Comparison of ENCODE assay signal across 10 cellular contexts in genomic region chr13:24254151-24254810, GRCh38. TPM values are rescaled to one million over a fixed set of nuclear protein-coding genes. Genes with fewer than 3 reads are reported as not detected.
DNase-seq lines count a peak whose midpoint lies in the region; ATAC-seq and TF ChIP-seq lines count a peak whose summit lies in the region.
"Had no signal": no experiment of that assay in that cellular context is flagged by ENCODE, and none has a peak within 500 bp of the region (broad histone marks: within the 10 kb centered on the region; RNA-seq: fewer than 3 reads in every experiment).

No MANE protein-coding gene starts in this region.

- CTCF ChIA-PET in activated CD8-positive, alpha-beta T cell treated with anti-CD3 and anti-CD28 coated beads for 36 hours (lab: Charles Lee), result interaction anchor here (0.7 to 3.2 kb wide), 9 partner anchors 10 to 201 kb away, joined by 3 to 12 read pairs (median 5); no protein-coding TSS in a partner anchor
- CTCF ChIA-PET in Calu3 (lab: Charles Lee), result no interaction called here

- no peaks in the 10 kb centered on the region for H3K9me3 ChIP-seq in gastroesophageal sphincter
- H3K9me3 ChIP-seq: ascending aorta had no signal

- TF ChIP-seq POLR2A in gastroesophageal sphincter (IDR thresholded peaks at IDR 0.05), result no peak

- H3K36me3 Mint-ChIP-seq in activated CD8-positive, alpha-beta T cell treated with anti-CD3 and anti-CD28 coated beads for 36 hours (ENCODE audit: low read depth), result peaks cover 70% of the 10 kb centered on the region
- peaks cover 15% of the 10 kb centered on the region for H3K36me3 Mint-ChIP-seq in Calu3 (ENCODE audit: insufficient read depth, unreplicated experiment)

- peak; percentile 68 for ATAC-seq in activated CD8-positive, alpha-beta T cell treated with anti-CD3 and anti-CD28 coated beads for 36 hours
- peak; percentile 66 for ATAC-seq in gastroesophageal sphincter

- POLR2A ChIA-PET in activated CD8-positive, alpha-beta T cell treated with anti-CD3 and anti-CD28 coated beads for 36 hours (lab: Charles Lee), result interaction anchor here (0.7 to 8.1 kb wide), 6 partner anchors 13 to 445 kb away, joined by 3 to 227 read pairs (median 4); no protein-coding TSS in a partner anchor

- H3K27ac Mint-ChIP-seq in activated CD8-positive, alpha-beta T cell treated with anti-CD3 and anti-CD28 coated beads for 36 hours, result peak overlapping the region; percentile 90
- H3K27ac Mint-ChIP-seq in Calu3 (ENCODE audit: unreplicated experiment), result no peak overlapping the region

- no peaks in the 10 kb centered on the region for H3K27me3 ChIP-seq in gastroesophageal sphincter
- H3K27me3 ChIP-seq: ascending aorta had no signal

- BruUV-seq in Calu3 (replicated peaks; lab: Mats Ljungman, UMichigan), result no TSS peak

- intact Hi-C loops in activated CD8-positive, alpha-beta T cell treated with anti-CD3 and anti-CD28 coated beads for 36 hours (cut with micrococcal nuclease), result no loop called here
- intact Hi-C loops in Calu3 (cut with micrococcal nuclease; ENCODE audit: unreplicated experiment), result no loop called here

- peak overlapping the region; percentile 82 for H3K4me3 Mint-ChIP-seq in activated CD8-positive, alpha-beta T cell treated with anti-CD3 and anti-CD28 coated beads for 36 hours
- H3K4me3 Mint-ChIP-seq in Calu3 (ENCODE audit: low read depth, unreplicated experiment), result no peak overlapping the region

- H3K27ac ChIP-seq in gastroesophageal sphincter (no peak overlapping the region), temporal lobe (ENCODE audit: low read depth, low read length) (peak overlapping the region; percentile 31)
- H3K27ac ChIP-seq: ascending aorta had no signal

- H3K27me3 Mint-ChIP-seq in activated CD8-positive, alpha-beta T cell treated with anti-CD3 and anti-CD28 coated beads for 36 hours, result no peaks in the 10 kb centered on the region
- H3K27me3 Mint-ChIP-seq in Calu3 (ENCODE audit: unreplicated experiment), result no peaks in the 10 kb centered on the region

- DNase-seq in activated gamma-delta T cell treated with Interleukin-2 at 50 U/mL for 16 hours, result peak; percentile 53
- DNase-seq in activated gamma-delta T cell (lab: John Stamatoyannopoulos, UW), result no peak
- DNase-seq in activated CD8-positive, alpha-beta T cell treated with anti-CD3 and anti-CD28 coated beads for 36 hours, result peak; percentile 81
- no peak for DNase-seq in Calu3
- no peak for DNase-seq in retina
- no peak for DNase-seq in NCI-H146 treated with DMSO at 0.1 percent for 48 hours (lab: John Stamatoyannopoulos, UW; ENCODE audit: unreplicated experiment)
- DNase-seq: NCI-H1694 had no signal

- 84 to 94% methylated on average over 7 to 8 of the region's 10 CpGs for WGBS in gastroesophageal sphincter (ENCODE audit: low coverage in 1 of 2), 2 donors

- TF ChIP-seq EP300 in gastroesophageal sphincter (IDR thresholded peaks at IDR 0.05), result no peak

- H3K36me3 ChIP-seq in gastroesophageal sphincter, result peaks cover 0 to 14% of the 10 kb centered on the region in 2 donors
- H3K36me3 ChIP-seq: ascending aorta had no signal

- peaks cover 77% of the 10 kb centered on the region for H3K4me1 Mint-ChIP-seq in activated CD8-positive, alpha-beta T cell treated with anti-CD3 and anti-CD28 coated beads for 36 hours (ENCODE audit: low read depth)
- H3K4me1 Mint-ChIP-seq in Calu3 (ENCODE audit: low read depth, unreplicated experiment), result no peaks in the 10 kb centered on the region

- no peak for TF ChIP-seq CTCF in activated CD8-positive, alpha-beta T cell treated with anti-CD3 and anti-CD28 coated beads for 36 hours (IDR thresholded peaks at IDR 0.05)
- TF ChIP-seq CTCF in gastroesophageal sphincter (IDR thresholded peaks at IDR 0.05) (no peak), Calu3 (IDR thresholded peaks at IDR 0.05; ENCODE audit: unreplicated experiment) (no peak)

- no peak overlapping the region for H3K4me3 ChIP-seq in gastroesophageal sphincter
- H3K4me3 ChIP-seq: ascending aorta had no signal

- H3K9me3 Mint-ChIP-seq in activated CD8-positive, alpha-beta T cell treated with anti-CD3 and anti-CD28 coated beads for 36 hours, result no peaks in the 10 kb centered on the region
- H3K9me3 Mint-ChIP-seq in Calu3 (ENCODE audit: low read depth, unreplicated experiment), result no peaks in the 10 kb centered on the region

- H3K4me1 ChIP-seq in gastroesophageal sphincter, result no peaks in the 10 kb centered on the region
- H3K4me1 ChIP-seq: ascending aorta had no signal

RNA-seq across cellular contexts. Expression of gene C1QTNF9, which starts 55.1 kb away (rescaled TPM):
- not detected for total RNA-seq in activated CD8-positive, alpha-beta T cell treated with anti-CD3 and anti-CD28 coated beads for 36 hours
- total RNA-seq in gastroesophageal sphincter (1 to 10 TPM in 2 of 4 donors, under 1 TPM in 1, not detected in 1; 0.81 to 2.4 (median 1.1) TPM), temporal lobe (not detected), Calu3 (2022) (not detected in 2 replicates)
- total RNA-seq: ascending aorta had no signal

Comparison
In these comparisons a context has a peak if more than half of its experiments do, and no peak if none do; other contexts are left out.
1. DNase-seq: peak in activated gamma-delta T cell treated with Interleukin-2 at 50 U/mL for 16 hours (single experiment) and activated CD8-positive, alpha-beta T cell treated with anti-CD3 and anti-CD28 coated beads for 36 hours (single experiment); none in activated gamma-delta T cell (single experiment), Calu3 (single experiment), retina (single experiment) and NCI-H146 treated with DMSO at 0.1 percent for 48 hours (single experiment).